In genomic region chr11:70433966-70434812, GRCh38 we compare ENCODE assay signal across 1 cellular context.
TF ChIP-seq lines count a peak whose summit lies in the region.

No MANE protein-coding gene starts in this region.

TF ChIP-seq in HepG2, 621 proteins besides CTCF, POLR2A, EP300 and RAD21:
- TF ChIP-seq, protein P1, sequence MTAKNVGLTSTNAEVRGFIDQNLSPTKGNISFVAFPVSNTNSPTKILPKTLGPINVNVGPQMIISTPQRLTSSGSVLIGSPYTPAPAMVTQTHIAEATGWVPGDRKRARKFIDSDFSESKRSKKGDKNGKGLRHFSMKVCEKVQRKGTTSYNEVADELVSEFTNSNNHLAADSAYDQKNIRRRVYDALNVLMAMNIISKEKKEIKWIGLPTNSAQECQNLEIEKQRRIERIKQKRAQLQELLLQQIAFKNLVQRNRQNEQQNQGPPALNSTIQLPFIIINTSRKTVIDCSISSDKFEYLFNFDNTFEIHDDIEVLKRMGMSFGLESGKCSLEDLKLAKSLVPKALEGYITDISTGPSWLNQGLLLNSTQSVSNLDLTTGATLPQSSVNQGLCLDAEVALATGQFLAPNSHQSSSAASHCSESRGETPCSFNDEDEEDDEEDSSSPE (CRISPR knock-in tag; IDR thresholded peaks at IDR 0.05), result no peak
- TF ChIP-seq ZSCAN12 (CRISPR knock-in tag; IDR thresholded peaks at IDR 0.05) (no peak), HNF1A (IDR thresholded peaks at IDR 0.05; ENCODE audit: low read depth) (no peak), HNF1A (CRISPR knock-in tag; IDR thresholded peaks at IDR 0.05; ENCODE audit: borderline replicate concordance) (no peak), ZNF234 (CRISPR knock-in tag; conservative IDR thresholded peaks at IDR 0.05) (no peak), AGO2 (optimal IDR thresholded peaks at IDR 0.05; ENCODE audit: low read depth, low read length) (peak; percentile 71)
